Comparison of ENCODE assay signal across 8 cellular contexts in genomic region chr15:77506311-77507150, GRCh38.
DNase-seq lines count a peak whose midpoint lies in the region; ATAC-seq lines count a peak whose summit lies in the region.

No MANE protein-coding gene starts in this region.

- H3K27ac ChIP-seq in SJCRH30, result peak overlapping the region; percentile 0; the same call in 1 of the 2 replicates

- in situ Hi-C loops in G401 (cut with HindIII; ENCODE audit: low sequenced_read_pairs), result no loop called here

- intact Hi-C loops in Right ventricle myocardium superior (cut with DNase I), result loop anchor here (5.0 kb wide), 1 partner anchor 36 kb away; no protein-coding TSS in a partner anchor
- intact Hi-C loops in posterior vena cava (cut with DNase I), result no loop called here

- DNase-seq in G401 (ENCODE audit: low spot score) (peak; percentile 62), SJCRH30 (peak; percentile 71 to 72), Right ventricle myocardium superior (peak; percentile 88), posterior vena cava (ENCODE audit: low spot score) (peak; percentile 85), AG08396 (ENCODE audit: low spot score) (no peak), kidney glomerular epithelial cell (lab: John Stamatoyannopoulos, UW) (no peak), UCSD-AML1 (lab: John Stamatoyannopoulos, UW; ENCODE audit: unreplicated experiment) (no peak)

- H3K4me1 ChIP-seq in SJCRH30, result peaks cover 29% of the 10 kb centered on the region

- H3K27me3 ChIP-seq in SJCRH30, result no peaks in the 10 kb centered on the region

- H3K9me3 ChIP-seq in SJCRH30 (replicated peaks), result no peaks in the 10 kb centered on the region

- no peaks in the 10 kb centered on the region for H3K36me3 ChIP-seq in SJCRH30

- peak overlapping the region; percentile 33 for H3K4me3 ChIP-seq in SJCRH30

- ATAC-seq in Right ventricle myocardium superior (ENCODE audit: poor library complexity), result peak; percentile 67
- ATAC-seq in GM18867 (IDR thresholded peaks at IDR 0.05; ENCODE audit: unreplicated experiment), result no peak

Comparison
In these comparisons a context has a peak if more than half of its experiments do, and no peak if none do; other contexts are left out.
1. DNase-seq: peak in G401 (single experiment), SJCRH30 (2 of 2), Right ventricle myocardium superior (single experiment) and posterior vena cava (single experiment); none in AG08396 (single experiment), kidney glomerular epithelial cell (single experiment) and UCSD-AML1 (single experiment).